In genomic region chr7:151687523-151688235, GRCh38 we compare ENCODE assay signal across 1 cellular context.
TF ChIP-seq lines count a peak whose summit lies in the region.

No MANE protein-coding gene starts in this region.

TF ChIP-seq in HEK293, 187 proteins besides CTCF, POLR2A, EP300 and RAD21 (continued from another document):
- TF ChIP-seq REST (tag by site-specific recombination; IDR thresholded peaks at IDR 0.05), result no peak
- peak; percentile 67 for TF ChIP-seq SP7 (tag by site-specific recombination; IDR thresholded peaks at IDR 0.05)
- 0 out of 2 replicates have a peak, but pooled peaks have one; percentile 23 for TF ChIP-seq GLIS2 (tag by site-specific recombination; IDR thresholded peaks at IDR 0.05)
- no peak for TF ChIP-seq ZNF146 (tag by site-specific recombination; IDR thresholded peaks at IDR 0.05)
- no peak for TF ChIP-seq ZBTB7A (tag by site-specific recombination; IDR thresholded peaks at IDR 0.05; ENCODE audit: low read depth)
- TF ChIP-seq, protein P1, sequence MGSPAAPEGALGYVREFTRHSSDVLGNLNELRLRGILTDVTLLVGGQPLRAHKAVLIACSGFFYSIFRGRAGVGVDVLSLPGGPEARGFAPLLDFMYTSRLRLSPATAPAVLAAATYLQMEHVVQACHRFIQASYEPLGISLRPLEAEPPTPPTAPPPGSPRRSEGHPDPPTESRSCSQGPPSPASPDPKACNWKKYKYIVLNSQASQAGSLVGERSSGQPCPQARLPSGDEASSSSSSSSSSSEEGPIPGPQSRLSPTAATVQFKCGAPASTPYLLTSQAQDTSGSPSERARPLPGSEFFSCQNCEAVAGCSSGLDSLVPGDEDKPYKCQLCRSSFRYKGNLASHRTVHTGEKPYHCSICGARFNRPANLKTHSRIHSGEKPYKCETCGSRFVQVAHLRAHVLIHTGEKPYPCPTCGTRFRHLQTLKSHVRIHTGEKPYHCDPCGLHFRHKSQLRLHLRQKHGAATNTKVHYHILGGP (tag by site-specific recombination; IDR thresholded peaks at IDR 0.05), result peak; percentile 28; the same call in 1 of the 2 replicates
- TF ChIP-seq ZBTB21 (tag by site-specific recombination; IDR thresholded peaks at IDR 0.05), result 0 out of 2 replicates have a peak, but pooled peaks have one; percentile 7
- TF ChIP-seq KLF9 (tag by site-specific recombination; IDR thresholded peaks at IDR 0.05; ENCODE audit: low read depth), result no peak
- TF ChIP-seq ZNF544 (tag by site-specific recombination; IDR thresholded peaks at IDR 0.05), result no peak
- no peak for TF ChIP-seq TSHZ1 (tag by site-specific recombination; IDR thresholded peaks at IDR 0.05; ENCODE audit: borderline replicate concordance)
- TF ChIP-seq, protein P2, sequence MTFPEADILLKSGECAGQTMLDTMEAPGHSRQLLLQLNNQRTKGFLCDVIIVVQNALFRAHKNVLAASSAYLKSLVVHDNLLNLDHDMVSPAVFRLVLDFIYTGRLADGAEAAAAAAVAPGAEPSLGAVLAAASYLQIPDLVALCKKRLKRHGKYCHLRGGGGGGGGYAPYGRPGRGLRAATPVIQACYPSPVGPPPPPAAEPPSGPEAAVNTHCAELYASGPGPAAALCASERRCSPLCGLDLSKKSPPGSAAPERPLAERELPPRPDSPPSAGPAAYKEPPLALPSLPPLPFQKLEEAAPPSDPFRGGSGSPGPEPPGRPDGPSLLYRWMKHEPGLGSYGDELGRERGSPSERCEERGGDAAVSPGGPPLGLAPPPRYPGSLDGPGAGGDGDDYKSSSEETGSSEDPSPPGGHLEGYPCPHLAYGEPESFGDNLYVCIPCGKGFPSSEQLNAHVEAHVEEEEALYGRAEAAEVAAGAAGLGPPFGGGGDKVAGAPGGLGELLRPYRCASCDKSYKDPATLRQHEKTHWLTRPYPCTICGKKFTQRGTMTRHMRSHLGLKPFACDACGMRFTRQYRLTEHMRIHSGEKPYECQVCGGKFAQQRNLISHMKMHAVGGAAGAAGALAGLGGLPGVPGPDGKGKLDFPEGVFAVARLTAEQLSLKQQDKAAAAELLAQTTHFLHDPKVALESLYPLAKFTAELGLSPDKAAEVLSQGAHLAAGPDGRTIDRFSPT (tag by site-specific recombination; IDR thresholded peaks at IDR 0.05), result peak; percentile 90
- no peak for TF ChIP-seq SALL2 (tag by site-specific recombination; IDR thresholded peaks at IDR 0.05; ENCODE audit: borderline replicate concordance)
- TF ChIP-seq, protein P3, sequence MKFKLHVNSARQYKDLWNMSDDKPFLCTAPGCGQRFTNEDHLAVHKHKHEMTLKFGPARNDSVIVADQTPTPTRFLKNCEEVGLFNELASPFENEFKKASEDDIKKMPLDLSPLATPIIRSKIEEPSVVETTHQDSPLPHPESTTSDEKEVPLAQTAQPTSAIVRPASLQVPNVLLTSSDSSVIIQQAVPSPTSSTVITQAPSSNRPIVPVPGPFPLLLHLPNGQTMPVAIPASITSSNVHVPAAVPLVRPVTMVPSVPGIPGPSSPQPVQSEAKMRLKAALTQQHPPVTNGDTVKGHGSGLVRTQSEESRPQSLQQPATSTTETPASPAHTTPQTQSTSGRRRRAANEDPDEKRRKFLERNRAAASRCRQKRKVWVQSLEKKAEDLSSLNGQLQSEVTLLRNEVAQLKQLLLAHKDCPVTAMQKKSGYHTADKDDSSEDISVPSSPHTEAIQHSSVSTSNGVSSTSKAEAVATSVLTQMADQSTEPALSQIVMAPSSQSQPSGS (tag by site-specific recombination; IDR thresholded peaks at IDR 0.05; ENCODE audit: low read depth), result peak; percentile 74; the same call in 1 of the 2 replicates
- no peak for TF ChIP-seq ZNF473 (tag by site-specific recombination; IDR thresholded peaks at IDR 0.05)
- TF ChIP-seq, protein P4, sequence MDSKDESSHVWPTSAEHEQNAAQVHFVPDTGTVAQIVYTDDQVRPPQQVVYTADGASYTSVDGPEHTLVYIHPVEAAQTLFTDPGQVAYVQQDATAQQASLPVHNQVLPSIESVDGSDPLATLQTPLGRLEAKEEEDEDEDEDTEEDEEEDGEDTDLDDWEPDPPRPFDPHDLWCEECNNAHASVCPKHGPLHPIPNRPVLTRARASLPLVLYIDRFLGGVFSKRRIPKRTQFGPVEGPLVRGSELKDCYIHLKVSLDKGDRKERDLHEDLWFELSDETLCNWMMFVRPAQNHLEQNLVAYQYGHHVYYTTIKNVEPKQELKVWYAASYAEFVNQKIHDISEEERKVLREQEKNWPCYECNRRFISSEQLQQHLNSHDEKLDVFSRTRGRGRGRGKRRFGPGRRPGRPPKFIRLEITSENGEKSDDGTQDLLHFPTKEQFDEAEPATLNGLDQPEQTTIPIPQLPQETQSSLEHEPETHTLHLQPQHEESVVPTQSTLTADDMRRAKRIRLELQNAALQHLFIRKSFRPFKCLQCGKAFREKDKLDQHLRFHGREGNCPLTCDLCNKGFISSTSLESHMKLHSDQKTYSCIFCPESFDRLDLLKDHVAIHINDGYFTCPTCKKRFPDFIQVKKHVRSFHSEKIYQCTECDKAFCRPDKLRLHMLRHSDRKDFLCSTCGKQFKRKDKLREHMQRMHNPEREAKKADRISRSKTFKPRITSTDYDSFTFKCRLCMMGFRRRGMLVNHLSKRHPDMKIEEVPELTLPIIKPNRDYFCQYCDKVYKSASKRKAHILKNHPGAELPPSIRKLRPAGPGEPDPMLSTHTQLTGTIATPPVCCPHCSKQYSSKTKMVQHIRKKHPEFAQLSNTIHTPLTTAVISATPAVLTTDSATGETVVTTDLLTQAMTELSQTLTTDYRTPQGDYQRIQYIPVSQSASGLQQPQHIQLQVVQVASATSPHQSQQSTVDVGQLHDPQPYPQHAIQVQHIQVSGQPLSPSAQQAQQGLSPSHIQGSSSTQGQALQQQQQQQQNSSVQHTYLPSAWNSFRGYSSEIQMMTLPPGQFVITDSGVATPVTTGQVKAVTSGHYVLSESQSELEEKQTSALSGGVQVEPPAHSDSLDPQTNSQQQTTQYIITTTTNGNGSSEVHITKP (tag by site-specific recombination; IDR thresholded peaks at IDR 0.05), result 0 out of 2 replicates have a peak, but pooled peaks have one; percentile 12
- peak; percentile 52 for TF ChIP-seq GLIS1 (tag by site-specific recombination; IDR thresholded peaks at IDR 0.05)
- TF ChIP-seq ZNF157 (tag by site-specific recombination; IDR thresholded peaks at IDR 0.05), result no peak
- peak; percentile 92 for TF ChIP-seq ZXDB (tag by site-specific recombination; IDR thresholded peaks at IDR 0.05)
- TF ChIP-seq, protein P5, sequence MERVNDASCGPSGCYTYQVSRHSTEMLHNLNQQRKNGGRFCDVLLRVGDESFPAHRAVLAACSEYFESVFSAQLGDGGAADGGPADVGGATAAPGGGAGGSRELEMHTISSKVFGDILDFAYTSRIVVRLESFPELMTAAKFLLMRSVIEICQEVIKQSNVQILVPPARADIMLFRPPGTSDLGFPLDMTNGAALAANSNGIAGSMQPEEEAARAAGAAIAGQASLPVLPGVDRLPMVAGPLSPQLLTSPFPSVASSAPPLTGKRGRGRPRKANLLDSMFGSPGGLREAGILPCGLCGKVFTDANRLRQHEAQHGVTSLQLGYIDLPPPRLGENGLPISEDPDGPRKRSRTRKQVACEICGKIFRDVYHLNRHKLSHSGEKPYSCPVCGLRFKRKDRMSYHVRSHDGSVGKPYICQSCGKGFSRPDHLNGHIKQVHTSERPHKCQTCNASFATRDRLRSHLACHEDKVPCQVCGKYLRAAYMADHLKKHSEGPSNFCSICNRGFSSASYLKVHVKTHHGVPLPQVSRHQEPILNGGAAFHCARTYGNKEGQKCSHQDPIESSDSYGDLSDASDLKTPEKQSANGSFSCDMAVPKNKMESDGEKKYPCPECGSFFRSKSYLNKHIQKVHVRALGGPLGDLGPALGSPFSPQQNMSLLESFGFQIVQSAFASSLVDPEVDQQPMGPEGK (tag by site-specific recombination; IDR thresholded peaks at IDR 0.05), result peak; percentile 35; the same call in 1 of the 2 replicates
- TF ChIP-seq ZFP69B (tag by site-specific recombination; IDR thresholded peaks at IDR 0.05), result peak; percentile 40; the same call in 1 of the 2 replicates
